ENCODE assay signal across 1 cellular context in the genomic region with DNA sequence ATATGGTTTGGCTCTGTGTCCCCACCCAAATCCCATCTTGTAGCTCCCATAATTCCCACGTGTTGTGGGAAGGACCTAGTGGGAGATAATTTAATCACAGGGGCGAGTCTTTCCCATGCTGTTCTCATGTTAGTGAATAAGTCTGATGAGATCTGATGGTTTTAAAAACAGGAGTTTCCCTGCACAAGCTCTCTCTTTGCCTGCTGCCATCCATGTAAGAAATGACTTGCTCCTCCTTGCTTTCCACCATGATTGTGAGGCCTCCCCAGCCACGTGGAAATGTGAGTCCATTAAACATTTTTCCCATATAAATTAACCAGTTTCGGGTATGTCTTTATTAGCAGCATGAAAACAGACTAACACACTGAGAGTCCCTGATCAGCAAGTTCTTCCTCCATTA.
A peak's percentile ranks its signal among the peaks of the same experiment; 100 is the strongest.
TF ChIP-seq lines count a peak whose summit lies in the region.

No MANE protein-coding gene starts in this region.

TF ChIP-seq in HEK293, 187 proteins besides CTCF, POLR2A, EP300 and RAD21:
- peak; percentile 54 for TF ChIP-seq SETDB1 (IDR thresholded peaks at IDR 0.05; ENCODE audit: insufficient read length, low read length)
